In the genomic region with DNA sequence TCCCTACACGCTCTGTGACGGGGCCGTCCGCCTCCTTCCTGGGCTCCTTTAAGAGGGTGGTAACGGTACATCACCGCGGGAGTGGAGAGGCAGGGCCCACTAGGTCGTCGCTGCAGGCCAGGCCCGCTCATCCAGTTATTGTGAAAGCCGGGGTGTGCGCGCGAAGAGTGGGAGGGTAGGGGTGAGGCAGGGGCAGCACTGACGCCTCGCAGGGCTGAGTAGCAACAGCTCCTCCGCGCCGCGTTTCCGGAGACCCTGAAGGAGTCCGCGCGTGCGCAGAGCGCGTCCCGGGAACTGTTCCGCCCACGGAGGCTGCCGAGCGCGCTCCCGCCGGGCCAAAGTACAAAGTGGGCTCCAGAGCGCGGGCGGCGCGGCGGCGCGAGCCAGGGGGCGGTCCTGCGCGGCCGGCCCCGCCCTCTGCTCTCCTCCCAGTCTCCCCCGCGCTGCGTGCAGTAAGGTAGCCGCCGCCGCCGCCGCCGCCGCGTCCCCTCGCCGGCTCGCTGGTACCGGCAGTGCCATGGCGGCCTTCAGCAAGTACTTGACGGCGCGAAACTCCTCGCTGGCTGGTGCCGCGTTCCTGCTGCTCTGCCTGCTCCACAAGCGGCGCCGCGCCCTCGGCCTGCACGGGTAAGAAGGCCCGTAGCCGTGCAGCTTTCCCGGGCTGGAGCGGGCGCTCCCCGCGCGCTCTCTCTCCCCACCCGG, we compare ENCODE assay signal across 8 cellular contexts. TPM values are rescaled to one million over a fixed set of nuclear protein-coding genes. Genes with fewer than 3 reads are reported as not detected.
DNase-seq lines count a peak whose midpoint lies in the region; ATAC-seq and TF ChIP-seq lines count a peak whose summit lies in the region.

Gene ABCD3 (plus strand): TSS at position 428 of the 702 bp plus-strand sequence. CDS start 90 bp downstream, at position 518.

- peak within 1 kb of the TSS; percentile 86 for H2AFZ ChIP-seq in fibroblast of lung (ENCODE audit: low read length)

- H3K4me2 ChIP-seq in fibroblast of lung (ENCODE audit: extremely low read depth, insufficient read depth, low read length) = peak within 1 kb of the TSS; percentile 83

- no peaks in the 10 kb centered on the region for H3K9me3 ChIP-seq in fibroblast of lung (ENCODE audit: control insufficient read depth, insufficient read depth, low read depth, low read length)

- ATAC-seq in naive thymus-derived CD8-positive, alpha-beta T cell = peak; percentile 89
- ATAC-seq in stimulated activated naive B cell treated with anti-CD40 and anti-IgM and Interleukin-4, amounts not matched to agents 10 μg/mL and 1 μg/mL and 100 μg/mL, for 72 hours (replicated peaks) = peak; percentile 93 to 96

- H3K4me3 ChIP-seq in LNCaP clone FGC (ENCODE audit: low read depth, low read length) = peak within 1 kb of the TSS; percentile 78
- H3K4me3 ChIP-seq in fibroblast of lung (replicated peaks in 1 of 4; ENCODE audit: control extremely low read depth in 1 of 4, insufficient read depth in 1 of 4, low read depth in 3 of 4, low read length in 4 of 4) = peak within 1 kb of the TSS; percentile 69 to 95 (median 78)

- H3K36me3 Mint-ChIP-seq in naive thymus-derived CD8-positive, alpha-beta T cell = no peaks in the 10 kb centered on the region
- no peaks in the 10 kb centered on the region for H3K36me3 Mint-ChIP-seq in stimulated activated naive B cell treated with anti-CD40 and anti-IgM and Interleukin-4, amounts not matched to agents 10 μg/mL and 1 μg/mL and 100 μg/mL, for 72 hours

- peak within 1 kb of the TSS; percentile 73 for H3K9ac ChIP-seq in fibroblast of lung (ENCODE audit: insufficient read depth, low read length)

- no peaks in the 10 kb centered on the region for H3K36me3 ChIP-seq in fibroblast of lung (ENCODE audit: control insufficient read depth, insufficient read depth, low read length)

- H3K27ac Mint-ChIP-seq in naive thymus-derived CD8-positive, alpha-beta T cell = peak within 1 kb of the TSS in 7 of 10 donors; percentile 36 to 92 (median 88)
- H3K27ac Mint-ChIP-seq in stimulated activated naive B cell treated with anti-CD40 and anti-IgM and Interleukin-4, amounts not matched to agents 10 μg/mL and 1 μg/mL and 100 μg/mL, for 72 hours = no peak within 1 kb of the TSS

- no peaks in the 10 kb centered on the region for H3K9me3 Mint-ChIP-seq in naive thymus-derived CD8-positive, alpha-beta T cell
- no peaks in the 10 kb centered on the region for H3K9me3 Mint-ChIP-seq in stimulated activated naive B cell treated with anti-CD40 and anti-IgM and Interleukin-4, amounts not matched to agents 10 μg/mL and 1 μg/mL and 100 μg/mL, for 72 hours

- H3K27me3 Mint-ChIP-seq in naive thymus-derived CD8-positive, alpha-beta T cell = peaks cover 0 to 5% (median 3%) of the 10 kb centered on the region in 5 donors
- peaks cover 8% of the 10 kb centered on the region in 2 donors for H3K27me3 Mint-ChIP-seq in stimulated activated naive B cell treated with anti-CD40 and anti-IgM and Interleukin-4, amounts not matched to agents 10 μg/mL and 1 μg/mL and 100 μg/mL, for 72 hours

- H3K4me1 Mint-ChIP-seq in naive thymus-derived CD8-positive, alpha-beta T cell = peaks cover 12 to 40% (median 37%) of the 10 kb centered on the region in 4 donors
- peaks cover 13 to 32% of the 10 kb centered on the region in 2 donors for H3K4me1 Mint-ChIP-seq in stimulated activated naive B cell treated with anti-CD40 and anti-IgM and Interleukin-4, amounts not matched to agents 10 μg/mL and 1 μg/mL and 100 μg/mL, for 72 hours

- POLR2A ChIA-PET in naive thymus-derived CD8-positive, alpha-beta T cell (lab: Charles Lee) = interaction anchor here (0.6 to 2.7 kb wide), 10 partner anchors 14 to 816 kb away, joined by 3 to 13 read pairs (median 4); partner anchors contain the start of genes ALG14 and RWDD3

- no peaks in the 10 kb centered on the region for H4K20me1 ChIP-seq in fibroblast of lung (ENCODE audit: control insufficient read depth, extremely low read depth, insufficient read depth, low read length)

- peaks cover 19% of the 10 kb centered on the region for H3K79me2 ChIP-seq in fibroblast of lung (ENCODE audit: control insufficient read depth, insufficient read depth, low read length)

- H3K27ac ChIP-seq in fibroblast of lung (ENCODE audit: insufficient read depth, low read length) = peak within 1 kb of the TSS; percentile 86

- TF ChIP-seq CTCF in LNCaP clone FGC (IDR thresholded peaks at IDR 0.05; ENCODE audit: control insufficient read depth, extremely low read depth, insufficient read depth) (no peak), fibroblast of lung (conservative IDR thresholded peaks at IDR 0.05 in 1 of 2, IDR thresholded peaks at IDR 0.05 in 1 of 2; ENCODE audit: low read depth in 1 of 2, low read length in 2 of 2) (no peak)

- H3K4me1 ChIP-seq in fibroblast of lung (ENCODE audit: control insufficient read depth, extremely low read depth, insufficient read depth, low read length) = peaks cover 6% of the 10 kb centered on the region

- DNase-seq in Daoy (ENCODE audit: low read depth) = peak; percentile 100
- DNase-seq in GOT3 (lab: John Stamatoyannopoulos, UW) = peak; percentile 83
- peak; percentile 62 for DNase-seq in LNCaP clone FGC (ENCODE audit: low read depth)
- DNase-seq in RPMI8226 = peak; percentile 91
- peak; percentile 93 to 97 for DNase-seq in activated T-helper 1 cell treated with anti-CD3 and anti-CD28 coated beads, Interleukin-2, amount 50 U/mL, for 16 hours (ENCODE audit: low read depth in 1 of 2, low spot score in 1 of 2)
- peak; percentile 97 to 98 for DNase-seq in fibroblast of lung (ENCODE audit: low read depth in 2 of 2)
- DNase-seq in naive thymus-derived CD8-positive, alpha-beta T cell = peak; percentile 96 to 99 (median 98)
- peak; percentile 98 for DNase-seq in stimulated activated naive B cell treated with anti-CD40 and anti-IgM and Interleukin-4, amounts not matched to agents 10 μg/mL and 1 μg/mL and 100 μg/mL, for 72 hours

- peak within 1 kb of the TSS in 1 of 10 donors; percentile 89 for H3K4me3 Mint-ChIP-seq in naive thymus-derived CD8-positive, alpha-beta T cell
- H3K4me3 Mint-ChIP-seq in stimulated activated naive B cell treated with anti-CD40 and anti-IgM and Interleukin-4, amounts not matched to agents 10 μg/mL and 1 μg/mL and 100 μg/mL, for 72 hours = no peak within 1 kb of the TSS

- H3K27me3 ChIP-seq in fibroblast of lung (ENCODE audit: control insufficient read depth, insufficient read depth, low read length) = no peaks in the 10 kb centered on the region

RNA-seq across cellular contexts. Expression of gene ABCD3, which starts in this region (rescaled TPM):
- 92.3 and 121 TPM in 2 replicates for total RNA-seq in Daoy (2014; rRNA removed; shearing (Covaris generic))
- total RNA-seq in fibroblast of lung = 34.0 and 34.4 TPM in 2 replicates
- 23.9 and 26.4 TPM in 2 replicates for polyA plus RNA-seq in fibroblast of lung
- 24.0 and 24.4 TPM in 2 replicates for polyA plus RNA-seq in fibroblast of lung (2012)
- polyA minus RNA-seq in fibroblast of lung (ENCODE audit: low replicate concordance) = 3.6 and 6.0 TPM in 2 replicates
- 10 to 100 TPM; 27.6 to 32.9 TPM for total RNA-seq in naive thymus-derived CD8-positive, alpha-beta T cell
- polyA plus RNA-seq in naive thymus-derived CD8-positive, alpha-beta T cell = 10 to 100 TPM; 27.3 to 31.6 (median 27.7) TPM

Comparison
In these comparisons a context has a peak if more than half of its experiments do, and no peak if none do; other contexts are left out.
1. Peak in every context shown above with its lines: DNase-seq, ATAC-seq, H3K4me3 ChIP-seq and H3K27ac ChIP-seq.